11 cellular contexts compared by ENCODE assay signal in the genomic region with DNA sequence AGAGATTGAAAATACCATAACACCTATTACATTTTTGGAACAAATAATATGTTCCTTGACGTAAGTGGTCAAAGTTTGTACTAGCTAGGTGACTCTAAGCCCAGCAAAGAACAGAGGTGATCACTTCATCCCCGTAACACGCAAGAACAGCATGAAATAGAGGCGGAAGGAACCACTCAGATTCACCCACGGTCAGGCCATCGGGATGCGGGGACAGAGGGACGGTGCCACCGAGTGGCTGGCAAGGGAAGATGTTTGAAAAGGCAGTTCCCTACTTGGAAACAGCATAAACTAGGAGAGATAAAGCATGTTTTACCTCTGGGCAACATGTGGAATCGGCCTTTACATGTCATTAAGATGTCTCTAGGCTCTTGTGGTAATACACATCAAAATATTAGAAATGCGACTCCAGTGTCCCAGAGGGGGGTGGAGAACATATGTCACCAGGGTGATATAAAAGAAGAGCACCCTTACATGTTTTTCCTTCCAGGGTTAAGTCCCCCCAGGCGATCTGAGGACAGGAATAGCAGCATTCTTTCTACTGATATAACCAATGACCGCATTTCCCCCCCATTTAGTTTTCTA.
DNase-seq lines count a peak whose midpoint lies in the region; ATAC-seq, FAIRE-seq and TF ChIP-seq lines count a peak whose summit lies in the region.
"Had no signal": no experiment of that assay in that cellular context is flagged by ENCODE, and none has a peak within 500 bp of the region (broad histone marks: within the 10 kb centered on the region; RNA-seq: fewer than 3 reads in every experiment).

No MANE protein-coding gene starts in this region.

- ATAC-seq in pancreas (peak in 3 of 4 donors; percentile 27 to 43 (median 41)), GM18511 (IDR thresholded peaks at IDR 0.05; ENCODE audit: unreplicated experiment) (no peak), GM18517 (IDR thresholded peaks at IDR 0.05; ENCODE audit: unreplicated experiment) (no peak)
- ATAC-seq in activated T-helper 17 cell treated with anti-CD3 and anti-CD28 coated beads, Interleukin-2, amount 50 U/mL, for 72 hours (replicated peaks) = no peak

- H3K4me3 ChIP-seq in pancreas = no peak overlapping the region
- H3K4me3 ChIP-seq: testis had no signal

- no peaks in the 10 kb centered on the region for H3K27me3 Mint-ChIP-seq in activated T-helper 17 cell treated with anti-CD3 and anti-CD28 coated beads, Interleukin-2, amount 50 U/mL, for 72 hours

- peaks cover 5% of the 10 kb centered on the region for H3K36me3 Mint-ChIP-seq in activated T-helper 17 cell treated with anti-CD3 and anti-CD28 coated beads, Interleukin-2, amount 50 U/mL, for 72 hours (ENCODE audit: low read depth)

- H3K4me1 Mint-ChIP-seq in activated T-helper 17 cell treated with anti-CD3 and anti-CD28 coated beads, Interleukin-2, amount 50 U/mL, for 72 hours = no peaks in the 10 kb centered on the region

- TF ChIP-seq CTCF in LNCAP (IDR thresholded peaks at IDR 0.05) = peak; percentile 36; the same call in 1 of the 2 replicates
- TF ChIP-seq CTCF in pancreas (IDR thresholded peaks at IDR 0.05) = no peak

- H3K4me3 Mint-ChIP-seq in activated T-helper 17 cell treated with anti-CD3 and anti-CD28 coated beads, Interleukin-2, amount 50 U/mL, for 72 hours = no peak overlapping the region

- H3K36me3 ChIP-seq in pancreas = no peaks in the 10 kb centered on the region

- H3K27ac Mint-ChIP-seq in activated T-helper 17 cell treated with anti-CD3 and anti-CD28 coated beads, Interleukin-2, amount 50 U/mL, for 72 hours = no peak overlapping the region

- H3K9me3 Mint-ChIP-seq in activated T-helper 17 cell treated with anti-CD3 and anti-CD28 coated beads, Interleukin-2, amount 50 U/mL, for 72 hours = no peaks in the 10 kb centered on the region

- H3K4me1 ChIP-seq in pancreas = no peaks in the 10 kb centered on the region
- H3K4me1 ChIP-seq: testis had no signal

- no peaks in the 10 kb centered on the region for H3K9me3 ChIP-seq in pancreas
- H3K9me3 ChIP-seq: testis had no signal

- H3K27me3 ChIP-seq in pancreas = no peaks in the 10 kb centered on the region
- H3K27me3 ChIP-seq: testis had no signal

- DNase-seq in DMS53 (lab: John Stamatoyannopoulos, UW) (peak; percentile 46), DMS53 treated with DMSO at 0.1 percent for 48 hours (lab: John Stamatoyannopoulos, UW; ENCODE audit: unreplicated experiment) (no peak), dermis blood vessel endothelial cell (peak; percentile 20), pancreas (no peak)
- DNase-seq: SHP77, testis had no signal

- intact Hi-C loops in pancreas (cut with DNase I) = loop anchor here in 1 of 3 donors (10.0 kb wide), 1 partner anchor 495 kb away; no protein-coding TSS in a partner anchor

- FAIRE-seq in pancreas (lab: Jason Lieb, UNC) = no peak
- FAIRE-seq: A204.1 had no signal

- 60 to 70% methylated on average over 13 of the region's 13 CpGs for WGBS in pancreas, 2 donors

- no peak overlapping the region for H3K27ac ChIP-seq in pancreas
- H3K27ac ChIP-seq: testis had no signal

Comparison
In these comparisons a context has a peak if more than half of its experiments do, and no peak if none do; other contexts are left out.
1. DNase-seq: peak in DMS53 (single experiment) and dermis blood vessel endothelial cell (single experiment); none in DMS53 treated with DMSO at 0.1 percent for 48 hours (single experiment) and pancreas (0 of 6).
2. ATAC-seq: peak in pancreas (3 of 4); none in activated T-helper 17 cell treated with anti-CD3 and anti-CD28 coated beads, Interleukin-2, amount 50 U/mL, for 72 hours (single experiment), GM18511 (single experiment) and GM18517 (single experiment).